Comparison of ENCODE assay signal across 8 cellular contexts in genomic region chr6:28447512-28447906, GRCh38. TPM values are rescaled to one million over a fixed set of nuclear protein-coding genes. Genes with fewer than 3 reads are reported as not detected.
A peak's percentile ranks its signal among the peaks of the same experiment; 100 is the strongest.
DNase-seq lines count a peak whose midpoint lies in the region; ATAC-seq, FAIRE-seq and TF ChIP-seq lines count a peak whose summit lies in the region.
"Not testable (repeated sequence)": the region's sequence is repeated elsewhere in the genome, so short reads cannot be mapped to it uniquely, and the experiment has no call there.

No MANE protein-coding gene starts in this region.

- H3K9me1 ChIP-seq in endothelial cell of umbilical vein (replicated peaks; ENCODE audit: control insufficient read depth, extremely low read depth, insufficient read depth, low read length): not testable (repeated sequence)

- POLR2A ChIA-PET in CD8-positive, alpha-beta T cell (lab: Charles Lee): interaction anchor here (0.9 kb wide), 1 partner anchor 181 kb away, joined by 3 read pairs; the partner anchor contains the start of gene ZSCAN26
- POLR2A ChIA-PET in activated CD8-positive, alpha-beta T cell treated with anti-CD3 and anti-CD28 coated beads, Interleukin-2, amount 10 ng/mL, durations not matched to agents 7 days and 5 days (lab: Charles Lee); endothelial cell of umbilical vein (lab: Charles Lee): not testable (repeated sequence)

- intact Hi-C loops in CD8-positive, alpha-beta T cell (cut with DNase I, micrococcal nuclease): loop anchor here in 1 of 2 experiments (5.0 to 10.0 kb wide), 2 partner anchors 40 to 77 kb away; partner anchors contain the start of gene GPX5
- intact Hi-C loops in endothelial cell of umbilical vein (cut with micrococcal nuclease): not testable (repeated sequence)

- ATAC-seq in CD8-positive, alpha-beta T cell; activated CD8-positive, alpha-beta T cell treated with anti-CD3 and anti-CD28 coated beads, Interleukin-2, amount 10 ng/mL, durations not matched to agents 7 days and 5 days: not testable (repeated sequence)

- H3K4me1 ChIP-seq in CD8-positive, alpha-beta T cell (ENCODE audit: insufficient read depth, low read length): peaks cover 44% of the 10 kb centered on the region
- not testable (repeated sequence) for H3K4me1 ChIP-seq in endothelial cell of umbilical vein (ENCODE audit: control insufficient read depth, extremely low read depth, insufficient read depth, low read length); smooth muscle cell (ENCODE audit: low read depth)

- peak overlapping the region; percentile 77 for H3K4me3 Mint-ChIP-seq in CD8-positive, alpha-beta T cell
- peak overlapping the region; percentile 67 for H3K4me3 Mint-ChIP-seq in activated CD8-positive, alpha-beta T cell treated with anti-CD3 and anti-CD28 coated beads, Interleukin-2, amount 10 ng/mL, durations not matched to agents 7 days and 5 days
- peak overlapping the region; percentile 85 for H3K4me3 Mint-ChIP-seq in nephron progenitor cell

- not testable (repeated sequence) for H3K36me3 Mint-ChIP-seq in CD8-positive, alpha-beta T cell; nephron progenitor cell (ENCODE audit: low read depth)
- peaks cover 27% of the 10 kb centered on the region for H3K36me3 Mint-ChIP-seq in activated CD8-positive, alpha-beta T cell treated with anti-CD3 and anti-CD28 coated beads, Interleukin-2, amount 10 ng/mL, durations not matched to agents 7 days and 5 days (ENCODE audit: low read depth)

- H3K79me2 ChIP-seq in endothelial cell of umbilical vein (ENCODE audit: control insufficient read depth, insufficient read depth, low read length); smooth muscle cell (ENCODE audit: low read depth): not testable (repeated sequence)

- not testable (repeated sequence) for H4K20me1 ChIP-seq in endothelial cell of umbilical vein (replicated peaks; ENCODE audit: control insufficient read depth, extremely low read depth, insufficient read depth, low read length); smooth muscle cell (ENCODE audit: low read depth)

- H3K4me3 ChIP-seq in CD8-positive, alpha-beta T cell (ENCODE audit: low read depth, low read length); endothelial cell of umbilical vein (replicated peaks in 1 of 3; ENCODE audit: insufficient read depth in 1 of 3, low read depth in 1 of 3, low read length in 3 of 3): not testable (repeated sequence)
- peak overlapping the region; percentile 78 for H3K4me3 ChIP-seq in NB4 (ENCODE audit: low read depth, low read length)
- peak overlapping the region; percentile 53 for H3K4me3 ChIP-seq in astrocyte of the cerebellum (ENCODE audit: low read depth, low read length)
- H3K4me3 ChIP-seq in iPS-18c (ENCODE audit: insufficient read depth, low read depth, low read length): peak overlapping the region; percentile 77; the same call in 1 of the 2 replicates
- peak overlapping the region; percentile 65 for H3K4me3 ChIP-seq in smooth muscle cell

- peak; percentile 50 for FAIRE-seq in endothelial cell of umbilical vein (lab: Jason Lieb, UNC)

- H3K27ac Mint-ChIP-seq in CD8-positive, alpha-beta T cell; activated CD8-positive, alpha-beta T cell treated with anti-CD3 and anti-CD28 coated beads, Interleukin-2, amount 10 ng/mL, durations not matched to agents 7 days and 5 days; nephron progenitor cell: not testable (repeated sequence)

- peaks cover 41% of the 10 kb centered on the region for H3K27me3 Mint-ChIP-seq in CD8-positive, alpha-beta T cell (ENCODE audit: low read depth)
- not testable (repeated sequence) for H3K27me3 Mint-ChIP-seq in activated CD8-positive, alpha-beta T cell treated with anti-CD3 and anti-CD28 coated beads, Interleukin-2, amount 10 ng/mL, durations not matched to agents 7 days and 5 days (ENCODE audit: low read depth)
- H3K27me3 Mint-ChIP-seq in nephron progenitor cell (ENCODE audit: low read depth, poor library complexity): peaks cover 31% of the 10 kb centered on the region

- H3K27me3 ChIP-seq in CD8-positive, alpha-beta T cell (ENCODE audit: insufficient read depth, low read length); smooth muscle cell (ENCODE audit: low read depth): not testable (repeated sequence)
- peaks cover 7 to 12% of the 10 kb centered on the region in 2 experiments for H3K27me3 ChIP-seq in endothelial cell of umbilical vein (ENCODE audit: control insufficient read depth in 2 of 2, insufficient read depth in 2 of 2, low read length in 2 of 2)

- not testable (repeated sequence) for H3K27ac ChIP-seq in CD8-positive, alpha-beta T cell (ENCODE audit: low read depth, low read length); endothelial cell of umbilical vein (ENCODE audit: insufficient read depth, low read depth, low read length); smooth muscle cell (ENCODE audit: low read depth)

- H3K9me3 ChIP-seq in CD8-positive, alpha-beta T cell (ENCODE audit: low read length); endothelial cell of umbilical vein (replicated peaks; ENCODE audit: control insufficient read depth, insufficient read depth, low read length); iPS-18c (ENCODE audit: control insufficient read depth, insufficient read depth, low read length); smooth muscle cell (replicated peaks; ENCODE audit: low read depth): not testable (repeated sequence)

- not testable (repeated sequence) for H3F3A ChIP-seq in smooth muscle cell (ENCODE audit: low read depth)

- not testable (repeated sequence) for H3K4me2 ChIP-seq in endothelial cell of umbilical vein (ENCODE audit: insufficient read depth, low read length)
- H3K4me2 ChIP-seq in smooth muscle cell: peak overlapping the region; percentile 87

- dilution Hi-C loops in endothelial cell of umbilical vein (cut with MboI; ENCODE audit: extremely low pct_ligation_motif_present, low sequenced_read_pairs): not testable (repeated sequence)

- not testable (repeated sequence) for H3K9ac ChIP-seq in endothelial cell of umbilical vein (replicated peaks; ENCODE audit: extremely low read depth, insufficient read depth, low read length); smooth muscle cell (ENCODE audit: low read depth)

- peaks cover 41% of the 10 kb centered on the region for H3K4me1 Mint-ChIP-seq in CD8-positive, alpha-beta T cell (ENCODE audit: low read depth)
- peaks cover 50% of the 10 kb centered on the region for H3K4me1 Mint-ChIP-seq in activated CD8-positive, alpha-beta T cell treated with anti-CD3 and anti-CD28 coated beads, Interleukin-2, amount 10 ng/mL, durations not matched to agents 7 days and 5 days (ENCODE audit: low read depth)
- peaks cover 11% of the 10 kb centered on the region for H3K4me1 Mint-ChIP-seq in nephron progenitor cell

- H3K36me3 ChIP-seq in CD8-positive, alpha-beta T cell (ENCODE audit: insufficient read depth, low read length); endothelial cell of umbilical vein (ENCODE audit: control insufficient read depth in 2 of 2, extremely low read depth in 1 of 2, insufficient read depth in 2 of 2, low read length in 2 of 2); smooth muscle cell (ENCODE audit: low read depth): not testable (repeated sequence)

- in situ Hi-C loops in astrocyte of the cerebellum (cut with HindIII; ENCODE audit: low sequenced_read_pairs): not testable (repeated sequence)

- DNase-seq in CD8-positive, alpha-beta T cell; NB4 (ENCODE audit: low read depth); activated CD8-positive, alpha-beta T cell treated with anti-CD3 and anti-CD28 coated beads, Interleukin-2, amount 10 ng/mL, durations not matched to agents 7 days and 5 days; astrocyte of the cerebellum (ENCODE audit: low read depth); endothelial cell of umbilical vein (ENCODE audit: low read depth, low spot score); nephron progenitor cell; smooth muscle cell (lab: John Stamatoyannopoulos, UW; ENCODE audit: unreplicated experiment): not testable (repeated sequence)

- not testable (repeated sequence) for TF ChIP-seq CTCF in CD8-positive, alpha-beta T cell (IDR thresholded peaks at IDR 0.05); NB4 (IDR thresholded peaks at IDR 0.05; ENCODE audit: low read depth, low read length); astrocyte of the cerebellum (IDR thresholded peaks at IDR 0.05; ENCODE audit: low read depth, low read length, missing control alignments); endothelial cell of umbilical vein (IDR thresholded peaks at IDR 0.05; ENCODE audit: extremely low read depth in 1 of 2, insufficient read depth in 1 of 2, low read depth in 1 of 2, low read length in 2 of 2); nephron progenitor cell (IDR thresholded peaks at IDR 0.05); smooth muscle cell (IDR thresholded peaks at IDR 0.05; ENCODE audit: borderline replicate concordance, insufficient read depth, poor library complexity, severe bottlenecking)

- BruUV-seq in endothelial cell of umbilical vein (replicated peaks; lab: Mats Ljungman, UMichigan): not testable (repeated sequence)

- peak overlapping the region; percentile 32 for H2AFZ ChIP-seq in endothelial cell of umbilical vein (ENCODE audit: low read depth, low read length)
- peak overlapping the region; percentile 97 for H2AFZ ChIP-seq in smooth muscle cell (ENCODE audit: low read depth)

- TF ChIP-seq POLR2A in NB4 (IDR thresholded peaks at IDR 0.05; ENCODE audit: extremely low read depth, insufficient read length); endothelial cell of umbilical vein (IDR thresholded peaks at IDR 0.05; ENCODE audit: low read depth, low read length): not testable (repeated sequence)

- H3K9me3 Mint-ChIP-seq in CD8-positive, alpha-beta T cell: peaks cover 14% of the 10 kb centered on the region
- peaks cover 21% of the 10 kb centered on the region for H3K9me3 Mint-ChIP-seq in activated CD8-positive, alpha-beta T cell treated with anti-CD3 and anti-CD28 coated beads, Interleukin-2, amount 10 ng/mL, durations not matched to agents 7 days and 5 days (ENCODE audit: insufficient read depth)
- not testable (repeated sequence) for H3K9me3 Mint-ChIP-seq in nephron progenitor cell

- CTCF ChIA-PET in CD8-positive, alpha-beta T cell (lab: Charles Lee): not testable (repeated sequence)
- CTCF ChIA-PET in activated CD8-positive, alpha-beta T cell treated with anti-CD3 and anti-CD28 coated beads, Interleukin-2, amount 10 ng/mL, durations not matched to agents 7 days and 5 days (lab: Charles Lee): interaction anchor here (1.9 to 2.3 kb wide), 2 partner anchors 91 to 95 kb away, joined by 4 to 5 read pairs; no protein-coding TSS in a partner anchor
- CTCF ChIA-PET in endothelial cell of umbilical vein (lab: Charles Lee): interaction anchor here (1.7 kb wide), 1 partner anchor 12 kb away, joined by 4 read pairs; no protein-coding TSS in a partner anchor

RNA-seq across cellular contexts. Expression of gene ZSCAN23, which starts 4.2 kb away (rescaled TPM):
- not detected for total RNA-seq in CD8-positive, alpha-beta T cell
- total RNA-seq in activated CD8-positive, alpha-beta T cell treated with anti-CD3 and anti-CD28 coated beads, Interleukin-2, amount 10 ng/mL, durations not matched to agents 7 days and 5 days: under 1 TPM; 0.79 to 0.83 TPM
- total RNA-seq in endothelial cell of umbilical vein (1.6 and 1.7 TPM in 2 replicates), smooth muscle cell (1.6 and 2.7 TPM in 2 replicates)
- polyA plus RNA-seq in endothelial cell of umbilical vein (0.28 and 0.53 TPM in 2 replicates), smooth muscle cell (0.60 and 0.94 TPM in 2 replicates)
- 0.65 and 0.86 TPM in 2 replicates for polyA plus RNA-seq in endothelial cell of umbilical vein (2011; cell fraction: cytosol; rRNA removed)
- 4.4 and 5.8 TPM in 2 replicates for polyA plus RNA-seq in endothelial cell of umbilical vein (2011; cell fraction: nucleus; rRNA removed)
- 0.45 and 0.74 TPM in 2 replicates for polyA plus RNA-seq in endothelial cell of umbilical vein (2012)
- 4.0 and 5.7 TPM in 2 replicates for polyA minus RNA-seq in endothelial cell of umbilical vein
- not detected for polyA minus RNA-seq in endothelial cell of umbilical vein (2011; cell fraction: cytosol; rRNA and poly(A)+ RNA removed)
- polyA minus RNA-seq in endothelial cell of umbilical vein (2011; cell fraction: nucleus; rRNA and poly(A)+ RNA removed): 4.3 and 5.0 TPM in 2 replicates

RNA-seq across cellular contexts. Expression of gene ZSCAN12, which starts 48.0 kb away (rescaled TPM):
- total RNA-seq in CD8-positive, alpha-beta T cell: 1 to 10 TPM; 2.8 to 3.0 TPM
- 10 to 100 TPM; 10.8 to 11.4 TPM for total RNA-seq in activated CD8-positive, alpha-beta T cell treated with anti-CD3 and anti-CD28 coated beads, Interleukin-2, amount 10 ng/mL, durations not matched to agents 7 days and 5 days
- total RNA-seq in endothelial cell of umbilical vein (4.2 and 4.4 TPM in 2 replicates), smooth muscle cell (6.6 and 6.8 TPM in 2 replicates)
- polyA plus RNA-seq in endothelial cell of umbilical vein (1.1 and 1.3 TPM in 2 replicates), smooth muscle cell (1.3 and 3.2 TPM in 2 replicates)
- 1.3 and 1.4 TPM in 2 replicates for polyA plus RNA-seq in endothelial cell of umbilical vein (2011; cell fraction: cytosol; rRNA removed)
- polyA plus RNA-seq in endothelial cell of umbilical vein (2011; cell fraction: nucleus; rRNA removed): 3.3 and 4.0 TPM in 2 replicates
- 1.5 and 1.6 TPM in 2 replicates for polyA plus RNA-seq in endothelial cell of umbilical vein (2012)
- 3.0 and 3.3 TPM in 2 replicates for polyA minus RNA-seq in endothelial cell of umbilical vein
- 3.3 TPM for polyA minus RNA-seq in endothelial cell of umbilical vein (2011; cell fraction: cytosol; rRNA and poly(A)+ RNA removed)
- 3.6 and 5.3 TPM in 2 replicates for polyA minus RNA-seq in endothelial cell of umbilical vein (2011; cell fraction: nucleus; rRNA and poly(A)+ RNA removed)
